ENCODE assay signal across 24 cellular contexts in genomic region chr11:75277991-75278790, GRCh38. TPM values are rescaled to one million over a fixed set of nuclear protein-coding genes. Genes with fewer than 3 reads are reported as not detected.
A peak's percentile ranks its signal among the peaks of the same experiment; 100 is the strongest.
DNase-seq lines count a peak whose midpoint lies in the region; ATAC-seq, FAIRE-seq and TF ChIP-seq lines count a peak whose summit lies in the region.
"Had no signal": no experiment of that assay in that cellular context is flagged by ENCODE, and none has a peak within 500 bp of the region (broad histone marks: within the 10 kb centered on the region; RNA-seq: fewer than 3 reads in every experiment).

No MANE protein-coding gene starts in this region.

- H3K4me3 ChIP-seq in bronchial epithelial cell (ENCODE audit: low read depth, low read length) (no peak overlapping the region), ovary (no peak overlapping the region)
- H3K4me3 ChIP-seq: ascending aorta had no signal

- H3K27me3 ChIP-seq in CD4-positive, alpha-beta T cell (ENCODE audit: control insufficient read depth, insufficient read depth, low read length): no peaks in the 10 kb centered on the region
- H3K27me3 ChIP-seq in bronchial epithelial cell (ENCODE audit: control insufficient read depth, insufficient read depth, low read length): peaks cover 6% of the 10 kb centered on the region
- no peaks in the 10 kb centered on the region for H3K27me3 ChIP-seq in ovary
- H3K27me3 ChIP-seq: ascending aorta had no signal

- H3K4me1 ChIP-seq in ovary (ENCODE audit: insufficient read depth): no peaks in the 10 kb centered on the region
- H3K4me1 ChIP-seq: ascending aorta had no signal

- H3K36me3 ChIP-seq in bronchial epithelial cell (ENCODE audit: control insufficient read depth, insufficient read depth, low read length) (no peaks in the 10 kb centered on the region), ovary (no peaks in the 10 kb centered on the region)

- POLR2A ChIA-PET in CD4-positive, alpha-beta T cell (lab: Charles Lee): interaction anchor here (3.3 to 6.1 kb wide), 3 partner anchors 74 to 109 kb away, joined by 23 to 66 read pairs (median 33); partner anchors contain the start of gene ARRB1

- H3K27me3 Mint-ChIP-seq in activated T-cell treated with anti-CD3 and anti-CD28 coated beads, Interleukin-2, amount 50 U/mL, for 24 hours: no peaks in the 10 kb centered on the region
- no peaks in the 10 kb centered on the region for H3K27me3 Mint-ChIP-seq in CD4-positive, alpha-beta T cell
- H3K27me3 Mint-ChIP-seq: stimulated activated naive CD8-positive, alpha-beta T cell treated with anti-CD3 and anti-CD28 coated beads, Interleukin-15, amount 100 ng/mL, for 72 hours; type B pancreatic cell had no signal

- H3K4me3 Mint-ChIP-seq in activated T-cell treated with anti-CD3 and anti-CD28 coated beads, Interleukin-2, amount 50 U/mL, for 24 hours: no peak overlapping the region
- H3K4me3 Mint-ChIP-seq in CD4-positive, alpha-beta T cell: no peak overlapping the region
- H3K4me3 Mint-ChIP-seq: stimulated activated naive CD8-positive, alpha-beta T cell treated with anti-CD3 and anti-CD28 coated beads, Interleukin-15, amount 100 ng/mL, for 72 hours; type B pancreatic cell had no signal

- peak; percentile 28 for DNase-seq in activated T-cell treated with anti-CD3 and anti-CD28 coated beads, Interleukin-2, amount 50 U/mL, for 24 hours
- DNase-seq in activated T-cell treated with anti-CD3 and anti-CD28 coated beads for 4 hours: no peak
- peak in 1 of 10 experiments; percentile 23 for DNase-seq in CD4-positive, alpha-beta T cell
- no peak for DNase-seq in bronchial epithelial cell (ENCODE audit: low read depth)
- DNase-seq in ovary: peak in 3 of 5 donors; percentile 14 to 33 (median 15)
- DNase-seq in GM03348 (ENCODE audit: low spot score): no peak
- DNase-seq in Ammon's horn (ENCODE audit: low spot score): no peak
- DNase-seq: ACHN; COR-L47; H7; hippocampal formation; IMR-90; NCI-H1436; stimulated activated CD4-positive, alpha-beta T cell treated with anti-CD3 and anti-CD28 coated beads, Interleukin-1b, Interleukin-23, amount 100 ng/mL, for 48 hours; stimulated activated naive CD8-positive, alpha-beta T cell treated with anti-CD3 and anti-CD28 coated beads, Interleukin-15, amount 100 ng/mL, for 72 hours had no signal

- H3K9me3 Mint-ChIP-seq in activated T-cell treated with anti-CD3 and anti-CD28 coated beads, Interleukin-2, amount 50 U/mL, for 24 hours: no peaks in the 10 kb centered on the region
- no peaks in the 10 kb centered on the region for H3K9me3 Mint-ChIP-seq in CD4-positive, alpha-beta T cell
- H3K9me3 Mint-ChIP-seq: stimulated activated naive CD8-positive, alpha-beta T cell treated with anti-CD3 and anti-CD28 coated beads, Interleukin-15, amount 100 ng/mL, for 72 hours; type B pancreatic cell had no signal

- TF ChIP-seq CTCF in CD4-positive, alpha-beta T cell (IDR thresholded peaks at IDR 0.05): no peak
- TF ChIP-seq CTCF in bronchial epithelial cell (IDR thresholded peaks at IDR 0.05; ENCODE audit: insufficient read depth, low read length, severe bottlenecking) (no peak), ovary (IDR thresholded peaks at IDR 0.05) (no peak)

- no peak for ATAC-seq in CD4-positive, alpha-beta T cell (ENCODE audit: poor library complexity)
- ATAC-seq in HG03097 (IDR thresholded peaks at IDR 0.05; ENCODE audit: low FRiP score, unreplicated experiment): no peak
- ATAC-seq: Panc1; stimulated activated naive CD8-positive, alpha-beta T cell treated with anti-CD3 and anti-CD28 coated beads, Interleukin-15, amount 100 ng/mL, for 72 hours had no signal

- H3K27ac Mint-ChIP-seq in activated T-cell treated with anti-CD3 and anti-CD28 coated beads, Interleukin-2, amount 50 U/mL, for 24 hours: peak overlapping the region; percentile 70
- H3K27ac Mint-ChIP-seq in CD4-positive, alpha-beta T cell: peak overlapping the region; percentile 94
- H3K27ac Mint-ChIP-seq: type B pancreatic cell had no signal

- intact Hi-C loops in CD4-positive, alpha-beta T cell (cut with DNase I, micrococcal nuclease): loop anchor here (5.0 to 10.0 kb wide), 3 partner anchors 249 to 257 kb away; partner anchors contain the start of gene GDPD5 (in 1 of the 2)
- intact Hi-C loops in ovary (cut with DNase I): loop anchor here in 1 of 4 donors (5.0 kb wide), 1 partner anchor 254 kb away; no protein-coding TSS in a partner anchor

- no peak for TF ChIP-seq EP300 in ovary (IDR thresholded peaks at IDR 0.05)

- no peak for TF ChIP-seq POLR2A in ovary (IDR thresholded peaks at IDR 0.05)

- WGBS in ovary, 3 donors: 72 to 84% (median 74%) methylated on average over 13 of the region's 13 CpGs

- peak; percentile 43 for FAIRE-seq in bronchial epithelial cell (lab: Jason Lieb, UNC)
- FAIRE-seq: endothelial cell of umbilical vein, GM19239, TTC549 had no signal

- H3K36me3 Mint-ChIP-seq in activated T-cell treated with anti-CD3 and anti-CD28 coated beads, Interleukin-2, amount 50 U/mL, for 24 hours (ENCODE audit: low read depth): peaks cover 23% of the 10 kb centered on the region
- peaks cover 73% of the 10 kb centered on the region for H3K36me3 Mint-ChIP-seq in CD4-positive, alpha-beta T cell (ENCODE audit: low read depth)

- peaks cover 50% of the 10 kb centered on the region for H3K4me1 Mint-ChIP-seq in activated T-cell treated with anti-CD3 and anti-CD28 coated beads, Interleukin-2, amount 50 U/mL, for 24 hours (ENCODE audit: low read depth)
- H3K4me1 Mint-ChIP-seq in CD4-positive, alpha-beta T cell (ENCODE audit: low read depth): peaks cover 65% of the 10 kb centered on the region

- H3K27ac ChIP-seq in CD4-positive, alpha-beta T cell (ENCODE audit: low read depth, low read length): peak overlapping the region; percentile 82
- no peak overlapping the region for H3K27ac ChIP-seq in ovary
- H3K27ac ChIP-seq: ascending aorta had no signal

- CTCF ChIA-PET in CD4-positive, alpha-beta T cell (lab: Charles Lee): interaction anchor here (0.6 to 2.7 kb wide), 3 partner anchors 106 to 1088 kb away, joined by 3 to 13 read pairs (median 4); no protein-coding TSS in a partner anchor

- H3K9me3 ChIP-seq in CD4-positive, alpha-beta T cell (ENCODE audit: control insufficient read depth, low read length): no peaks in the 10 kb centered on the region
- no peaks in the 10 kb centered on the region for H3K9me3 ChIP-seq in ovary
- H3K9me3 ChIP-seq: ascending aorta had no signal

RNA-seq across cellular contexts. Expression of gene TPBGL, which starts 37.6 kb away (rescaled TPM):
- under 1 TPM; 0.78 to 0.80 TPM for total RNA-seq in CD4-positive, alpha-beta T cell
- total RNA-seq in bronchial epithelial cell: not detected in 2 replicates
- total RNA-seq in ovary: under 1 TPM in 5 of 7 donors, not detected in 2; 0.13 to 0.47 (median 0.32) TPM
- polyA plus RNA-seq in ovary: under 1 TPM; 0.19 to 0.27 TPM
- total RNA-seq: ascending aorta, endothelial cell of umbilical vein, H7, IMR-90, MCF 10A, osteoblast had no signal
- polyA plus RNA-seq: endothelial cell of umbilical vein, IMR-90 had no signal

Comparison
In these comparisons a context has a peak if more than half of its experiments do, and no peak if none do; other contexts are left out.
1. DNase-seq: peak in activated T-cell treated with anti-CD3 and anti-CD28 coated beads, Interleukin-2, amount 50 U/mL, for 24 hours (single experiment) and ovary (3 of 5); none in activated T-cell treated with anti-CD3 and anti-CD28 coated beads for 4 hours (single experiment), bronchial epithelial cell (single experiment), GM03348 (single experiment) and Ammon's horn (single experiment).